In the genomic region with DNA sequence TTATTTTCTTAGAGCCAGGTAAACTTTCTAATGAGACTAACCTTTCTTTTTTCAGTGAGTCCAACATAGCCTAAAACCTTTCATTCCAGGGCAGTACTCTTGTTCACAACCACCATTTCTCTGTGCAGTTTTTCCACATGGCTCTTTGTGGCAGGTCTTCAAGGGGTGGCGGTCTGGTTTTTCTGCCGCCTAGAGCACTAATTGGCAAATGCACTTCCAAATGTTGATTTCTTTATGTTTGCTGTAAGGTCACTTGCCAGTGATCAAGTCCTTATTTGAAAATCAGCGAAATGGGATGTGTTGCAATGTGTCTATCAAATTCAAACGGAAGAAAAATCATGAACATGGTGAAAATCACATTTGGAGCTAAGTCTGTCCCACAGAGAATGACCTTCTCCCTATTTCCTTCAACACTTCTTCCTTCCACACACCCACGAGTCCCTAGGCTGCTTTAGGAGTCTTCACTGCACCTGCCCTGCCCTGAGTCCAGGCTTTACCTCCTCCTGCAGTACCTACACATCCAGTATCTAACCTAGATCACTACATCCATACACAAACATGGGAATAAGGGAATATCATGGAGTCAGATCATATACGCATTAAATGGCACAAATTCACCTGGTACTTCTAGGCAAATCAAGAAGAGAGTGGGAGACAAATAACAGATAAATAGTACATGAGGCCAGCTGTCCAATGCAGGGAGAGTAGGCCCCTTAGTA, we compare ENCODE assay signal across 11 cellular contexts. TPM values are rescaled to one million over a fixed set of nuclear protein-coding genes. Genes with fewer than 3 reads are reported as not detected.
A peak's percentile ranks its signal among the peaks of the same experiment; 100 is the strongest.
DNase-seq lines count a peak whose midpoint lies in the region; TF ChIP-seq lines count a peak whose summit lies in the region.
"Had no signal": no experiment of that assay in that cellular context is flagged by ENCODE, and none has a peak within 500 bp of the region (broad histone marks: within the 10 kb centered on the region; RNA-seq: fewer than 3 reads in every experiment).

No MANE protein-coding gene starts in this region.

- CTCF ChIA-PET in AG04449 (lab: Yijun Ruan, JAX), result interaction anchor here (0.9 to 10.7 kb wide), 3 partner anchors 35 to 411 kb away, joined by 3 to 187 read pairs (median 3); no protein-coding TSS in a partner anchor

- H3K27ac ChIP-seq in adrenal gland, result no peak overlapping the region

- peaks cover 2% of the 10 kb centered on the region for H3K27me3 Mint-ChIP-seq in mesothelial cell of epicardium (ENCODE audit: low read depth)

- no peak overlapping the region for H3K27ac Mint-ChIP-seq in mesothelial cell of epicardium
- H3K27ac Mint-ChIP-seq: activated B cell treated with CpG ODN at 0.5 μM for 24 hours had no signal

- intact Hi-C loops in adrenal gland (cut with DNase I), result loop anchor here (5.0 to 10.0 kb wide), 3 partner anchors 68 to 336 kb away; no protein-coding TSS in a partner anchor

- H3K36me3 ChIP-seq in adrenal gland (replicated peaks in 1 of 2), result no peaks in the 10 kb centered on the region

- no peak for TF ChIP-seq POLR2A in adrenal gland (IDR thresholded peaks at IDR 0.05)

- H3K4me3 ChIP-seq in AG04449 (ENCODE audit: low read depth, low read length) (peak overlapping the region; percentile 96), choroid plexus epithelial cell (ENCODE audit: low read depth, low read length) (peak overlapping the region; percentile 95), adrenal gland (peak overlapping the region in 1 of 4 donors; percentile 76)

- 79 to 85% (median 84%) methylated on average over 6 of the region's 6 CpGs for WGBS in adrenal gland, 4 donors

- DNase-seq in AG04449 (ENCODE audit: low read depth, low spot score) (no peak), NCI-H146 (lab: John Stamatoyannopoulos, UW) (peak; percentile 13), choroid plexus epithelial cell (ENCODE audit: low read depth) (no peak), mesothelial cell of epicardium (ENCODE audit: low spot score in 2 of 2, unreplicated experiment in 2 of 2) (no peak), inferior parietal cortex (ENCODE audit: extremely low spot score) (no peak), dedifferentiated amniotic fluid mesenchymal stem cell (ENCODE audit: extremely low spot score) (no peak), GM20000 (ENCODE audit: low spot score) (no peak), adrenal gland (no peak)
- DNase-seq: activated B cell treated with CpG ODN at 0.5 μM for 24 hours, DND-41, left ventricle myocardium superior had no signal

- H3K27me3 ChIP-seq in adrenal gland, result no peaks in the 10 kb centered on the region

- peaks cover 37% of the 10 kb centered on the region for H3K4me1 Mint-ChIP-seq in mesothelial cell of epicardium

- H3K4me1 ChIP-seq in adrenal gland (replicated peaks in 1 of 2), result peaks cover 3 to 38% of the 10 kb centered on the region in 2 donors

- TF ChIP-seq CTCF in AG04449 (IDR thresholded peaks at IDR 0.05; ENCODE audit: insufficient read depth, low read length, missing control alignments) (no peak), choroid plexus epithelial cell (conservative IDR thresholded peaks at IDR 0.05; ENCODE audit: low read depth, low read length) (peak; percentile 1), mesothelial cell of epicardium (IDR thresholded peaks at IDR 0.05; ENCODE audit: unreplicated experiment) (no peak), GM20000 (IDR thresholded peaks at IDR 0.05; ENCODE audit: extremely low read depth, missing control alignments) (no peak), adrenal gland (IDR thresholded peaks at IDR 0.05) (no peak)

- H3K9me3 ChIP-seq in adrenal gland (replicated peaks in 1 of 3), result no peaks in the 10 kb centered on the region

- H3K4me3 Mint-ChIP-seq in mesothelial cell of epicardium, result peak overlapping the region; percentile 94

- no peaks in the 10 kb centered on the region for H3K9me3 Mint-ChIP-seq in mesothelial cell of epicardium
- H3K9me3 Mint-ChIP-seq: activated B cell treated with CpG ODN at 0.5 μM for 24 hours had no signal

- no peaks in the 10 kb centered on the region for H3K36me3 Mint-ChIP-seq in mesothelial cell of epicardium

- POLR2A ChIA-PET in AG04449 (lab: Yijun Ruan, JAX), result no interaction called here

RNA-seq across cellular contexts. Expression of a gene that starts 1.9 kb away (rescaled TPM):
- total RNA-seq in mesothelial cell of epicardium (9.6 to 9.7 TPM (median 9.7 TPM) in 3 replicates), adrenal gland (10 to 100 TPM in 6 of 8 donors, 1 to 10 TPM in 2; 6.5 to 35.6 (median 13.0) TPM)
- 1 to 10 TPM; 2.4 to 8.1 (median 3.6) TPM for polyA plus RNA-seq in adrenal gland
